Comparison of ENCODE assay signal across 8 cellular contexts in the genomic region with DNA sequence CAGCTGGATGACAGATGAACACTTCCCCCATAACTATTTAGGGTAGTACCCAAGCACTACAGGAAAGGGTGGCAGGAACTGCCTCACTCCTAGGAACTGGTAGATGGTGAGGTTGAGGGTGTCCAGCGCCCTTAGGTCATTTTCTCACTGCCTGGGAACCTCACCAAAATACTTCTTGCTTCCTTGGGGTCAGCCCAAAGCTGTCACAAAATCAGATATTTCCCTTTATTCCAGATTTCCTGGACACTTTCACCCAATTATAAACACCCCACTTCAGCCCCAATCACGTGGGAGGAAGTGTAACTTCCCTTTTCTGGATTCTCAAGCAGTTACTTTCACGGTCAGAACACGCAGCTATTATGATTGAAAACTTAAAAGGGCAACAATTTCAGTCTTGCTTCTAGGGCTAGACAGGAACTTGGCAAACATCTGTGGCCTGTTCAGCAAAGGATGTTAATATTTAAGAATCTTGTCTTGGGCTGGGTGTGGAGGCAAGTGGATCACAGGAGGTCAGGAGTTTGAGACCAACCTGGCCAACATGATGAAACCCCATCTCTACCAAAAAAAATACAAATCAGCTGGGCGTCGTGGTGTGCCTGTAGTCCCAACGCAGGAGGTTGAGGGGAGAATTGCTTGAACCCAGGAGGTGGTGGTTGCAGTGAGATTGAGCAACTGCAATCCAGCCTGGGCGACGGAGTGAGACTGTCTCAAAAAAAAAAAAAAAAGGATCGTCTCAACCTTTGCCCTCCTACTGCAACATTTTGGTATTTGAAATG. TPM values are rescaled to one million over a fixed set of nuclear protein-coding genes. Genes with fewer than 3 reads are reported as not detected.
A peak's percentile ranks its signal among the peaks of the same experiment; 100 is the strongest.
DNase-seq lines count a peak whose midpoint lies in the region; ATAC-seq and TF ChIP-seq lines count a peak whose summit lies in the region.

No MANE protein-coding gene starts in this region.

- H3K27me3 Mint-ChIP-seq in central memory CD8-positive, alpha-beta T cell, result no peaks in the 10 kb centered on the region
- H3K27me3 Mint-ChIP-seq in memory B cell, result no peaks in the 10 kb centered on the region

- H3K4me3 Mint-ChIP-seq in central memory CD8-positive, alpha-beta T cell, result peak overlapping the region; percentile 90
- peak overlapping the region; percentile 71 for H3K4me3 Mint-ChIP-seq in memory B cell

- intact Hi-C loops in upper lobe of right lung (cut with DNase I), result no loop called here

- H3K27ac Mint-ChIP-seq in central memory CD8-positive, alpha-beta T cell (ENCODE audit: low read depth), result peak overlapping the region; percentile 94
- peak overlapping the region; percentile 94 for H3K27ac Mint-ChIP-seq in memory B cell

- peaks cover 47% of the 10 kb centered on the region for H3K4me1 Mint-ChIP-seq in central memory CD8-positive, alpha-beta T cell
- peaks cover 37% of the 10 kb centered on the region for H3K4me1 Mint-ChIP-seq in memory B cell

- H3K27me3 ChIP-seq in upper lobe of right lung (no peaks in the 10 kb centered on the region), HAP-1 (ENCODE audit: low read depth) (no peaks in the 10 kb centered on the region)

- H3K4me3 ChIP-seq in upper lobe of right lung (peak overlapping the region; percentile 99), HAP-1 (no peak overlapping the region)

- no peaks in the 10 kb centered on the region for H3K9me3 Mint-ChIP-seq in central memory CD8-positive, alpha-beta T cell
- H3K9me3 Mint-ChIP-seq in memory B cell, result no peaks in the 10 kb centered on the region

- H3K36me3 Mint-ChIP-seq in central memory CD8-positive, alpha-beta T cell (ENCODE audit: insufficient read depth), result peaks cover 65% of the 10 kb centered on the region
- peaks cover 18% of the 10 kb centered on the region for H3K36me3 Mint-ChIP-seq in memory B cell

- H3K4me1 ChIP-seq in upper lobe of right lung (peaks cover 27% of the 10 kb centered on the region), HAP-1 (peaks cover 4% of the 10 kb centered on the region)

- in situ Hi-C loops in HAP-1 (cut with MboI; ENCODE audit: low sequenced_read_pairs), result no loop called here

- no peak for TF ChIP-seq CTCF in upper lobe of right lung (IDR thresholded peaks at IDR 0.05)

- peaks cover 37% of the 10 kb centered on the region for H3K36me3 ChIP-seq in upper lobe of right lung
- peaks cover 37% of the 10 kb centered on the region for H3K36me3 ChIP-seq in HAP-1 (replicated peaks)

- DNase-seq in GF-D8 (lab: John Stamatoyannopoulos, UW) (peak; percentile 72), OCI-M1 (lab: John Stamatoyannopoulos, UW) (peak; percentile 89), memory B cell (ENCODE audit: low spot score in 2 of 2) (peak; percentile 52 to 70), upper lobe of right lung (peak; percentile 62), HAP-1 (ENCODE audit: low spot score in 2 of 2) (no peak), H4 (ENCODE audit: low spot score) (no peak)
- DNase-seq in central memory CD8-positive, alpha-beta T cell (ENCODE audit: low spot score in 2 of 2), result no peak

- H3K9me3 ChIP-seq in upper lobe of right lung, result no peaks in the 10 kb centered on the region
- H3K9me3 ChIP-seq in HAP-1, result no peaks in the 10 kb centered on the region

- H3K27ac ChIP-seq in upper lobe of right lung, result peak overlapping the region; percentile 98

- no peak for ATAC-seq in central memory CD8-positive, alpha-beta T cell (replicated peaks; ENCODE audit: extremely low read depth, poor library complexity, severe bottlenecking)
- ATAC-seq in memory B cell (ENCODE audit: low read depth), result peak; percentile 44
- ATAC-seq in upper lobe of right lung, result peak; percentile 19
- no peak for ATAC-seq in HG03135 (IDR thresholded peaks at IDR 0.05; ENCODE audit: unreplicated experiment)

RNA-seq across cellular contexts. Expression of a gene that starts 4.0 kb away (rescaled TPM):
- 4,022 TPM for total RNA-seq in upper lobe of right lung
- total RNA-seq in H4 (2014; rRNA removed; shearing (Covaris generic)), result 966 and 1,264 TPM in 2 replicates

RNA-seq across cellular contexts. Expression of a gene that starts 13.3 kb away (rescaled TPM):
- total RNA-seq in upper lobe of right lung, result 9.6 TPM
- 0.39 and 0.62 TPM in 2 replicates for total RNA-seq in H4 (2014; rRNA removed; shearing (Covaris generic))

RNA-seq across cellular contexts. Expression of a gene that starts 46.1 kb away (rescaled TPM):
- 10.6 TPM for total RNA-seq in upper lobe of right lung
- total RNA-seq in H4 (2014; rRNA removed; shearing (Covaris generic)), result 2.3 and 7.4 TPM in 2 replicates

Comparison
In these comparisons a context has a peak if more than half of its experiments do, and no peak if none do; other contexts are left out.
1. DNase-seq: peak in GF-D8 (single experiment), OCI-M1 (single experiment), memory B cell (2 of 2) and upper lobe of right lung (single experiment); none in central memory CD8-positive, alpha-beta T cell (0 of 2), HAP-1 (0 of 2) and H4 (single experiment).
2. ATAC-seq: peak in memory B cell (single experiment) and upper lobe of right lung (single experiment); none in central memory CD8-positive, alpha-beta T cell (single experiment) and HG03135 (single experiment).